Comparison of ENCODE assay signal across 18 cellular contexts in the genomic region with DNA sequence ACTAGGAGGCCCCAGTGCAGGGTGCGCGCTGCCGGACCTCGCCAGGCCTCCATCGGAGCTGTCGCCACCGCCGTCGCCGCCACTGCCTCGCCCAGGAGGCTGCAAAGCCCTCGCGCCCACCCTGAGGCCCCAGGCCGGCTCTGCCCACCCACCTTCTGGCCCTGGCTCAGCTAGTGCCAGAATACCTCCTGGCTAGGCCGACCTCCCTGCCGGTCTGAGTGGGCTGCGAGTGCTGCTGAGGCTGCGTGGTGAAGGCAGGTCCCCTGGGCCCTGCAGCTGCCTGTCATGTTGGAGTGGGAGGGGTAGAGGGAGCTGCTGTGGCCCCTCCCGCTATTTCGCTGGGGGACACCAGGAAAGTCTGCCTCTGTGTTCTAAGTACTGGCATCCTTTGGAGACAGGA. TPM values are rescaled to one million over a fixed set of nuclear protein-coding genes. Genes with fewer than 3 reads are reported as not detected.
DNase-seq lines count a peak whose midpoint lies in the region; TF ChIP-seq lines count a peak whose summit lies in the region.
"Had no signal": no experiment of that assay in that cellular context is flagged by ENCODE, and none has a peak within 500 bp of the region (broad histone marks: within the 10 kb centered on the region; RNA-seq: fewer than 3 reads in every experiment).

No MANE protein-coding gene starts in this region.

- H3K4me3 ChIP-seq in BLaER1 treated with 17β-estradiol and CSF1 and Interleukin-3, amounts not matched to agents 10 nM and 100 nM: no peak overlapping the region
- no peak overlapping the region for H3K4me3 ChIP-seq in neural progenitor cell

- no CpG with 5 or more reads among the region's 20 CpGs for WGBS in H9 (ENCODE audit: extremely low coverage, insufficient read length, low lambda C conversion rate)

- no peak overlapping the region for H3K23ac ChIP-seq in H9 (ENCODE audit: insufficient read length, low read depth, low read length)

- peak overlapping the region in 2 of 11 experiments; percentile 22 to 29; a peak in 1 of 22 replicates for H3K9ac ChIP-seq in BLaER1 treated with 17β-estradiol and CSF1 and Interleukin-3, amounts not matched to agents 10 nM and 100 nM
- H3K9ac ChIP-seq in H9 (ENCODE audit: extremely low read depth, insufficient read length, low read length): no peak overlapping the region
- no peak overlapping the region for H3K9ac ChIP-seq in neural progenitor cell

- no peak overlapping the region for H2BK5ac ChIP-seq in H9 (ENCODE audit: insufficient read length, low read length)

- H3K27ac Mint-ChIP-seq in H9: no peak overlapping the region; a peak in 1 of 7 replicates
- H3K27ac Mint-ChIP-seq in neural progenitor cell: no peak overlapping the region
- H3K27ac Mint-ChIP-seq: CD4-positive, CD25-positive, alpha-beta regulatory T cell; T-cell had no signal

- TF ChIP-seq CTCF in H9 (conservative IDR thresholded peaks at IDR 0.05): no peak
- no peak for TF ChIP-seq CTCF in neural progenitor cell (IDR thresholded peaks at IDR 0.05)

- H3K36me3 ChIP-seq in BLaER1 treated with 17β-estradiol and CSF1 and Interleukin-3, amounts not matched to agents 10 nM and 100 nM: no peaks in the 10 kb centered on the region
- H3K36me3 ChIP-seq in neural progenitor cell: no peaks in the 10 kb centered on the region

- no peak overlapping the region for H2BK12ac ChIP-seq in H9 (ENCODE audit: insufficient read length, low read depth, low read length)

- H3K27ac ChIP-seq in BLaER1 treated with 17β-estradiol and CSF1 and Interleukin-3, amounts not matched to agents 10 nM and 100 nM: no peak overlapping the region
- H3K27ac ChIP-seq in H9 (ENCODE audit: insufficient read length, low read depth, low read length): no peak overlapping the region
- H3K27ac ChIP-seq in angular gyrus (ENCODE audit: low read depth, low read length): peak overlapping the region; percentile 52
- no peak overlapping the region for H3K27ac ChIP-seq in neural progenitor cell

- H4K5ac ChIP-seq in H9 (ENCODE audit: insufficient read length, low read depth, low read length): no peak overlapping the region

- no peak overlapping the region for H3K18ac ChIP-seq in H9 (ENCODE audit: insufficient read length, low read depth, low read length)

- H2BK120ac ChIP-seq in H9 (ENCODE audit: low read depth, low read length, poor library complexity, severe bottlenecking): no peak overlapping the region

- H3K9me3 Mint-ChIP-seq in H9: no peaks in the 10 kb centered on the region
- no peaks in the 10 kb centered on the region for H3K9me3 Mint-ChIP-seq in neural progenitor cell

- peaks cover 0 to 8% (median 5%) of the 10 kb centered on the region in 11 experiments; a peak in 5 of 22 replicates for H3K27me3 ChIP-seq in BLaER1 treated with 17β-estradiol and CSF1 and Interleukin-3, amounts not matched to agents 10 nM and 100 nM
- H3K27me3 ChIP-seq in H9 (ENCODE audit: insufficient read depth, low read length) (no peaks in the 10 kb centered on the region), neural progenitor cell (no peaks in the 10 kb centered on the region)

- H3K4me3 Mint-ChIP-seq in H9 (no peak overlapping the region), neural progenitor cell (no peak overlapping the region)
- H3K4me3 Mint-ChIP-seq: CD4-positive, CD25-positive, alpha-beta regulatory T cell; T-cell had no signal

- no peak overlapping the region for H4K8ac ChIP-seq in H9 (replicated peaks; ENCODE audit: insufficient read length, low read depth, low read length)

- peak overlapping the region; percentile 67 to 85 (median 73) for H3K4me2 ChIP-seq in BLaER1 treated with 17β-estradiol and CSF1 and Interleukin-3, amounts not matched to agents 10 nM and 100 nM
- H3K4me2 ChIP-seq in H9 (ENCODE audit: insufficient read depth, insufficient read length, low read length) (no peak overlapping the region), neural progenitor cell (no peak overlapping the region)

- peaks cover 26 to 57% (median 45%) of the 10 kb centered on the region in 10 experiments for H3K4me1 ChIP-seq in BLaER1 treated with 17β-estradiol and CSF1 and Interleukin-3, amounts not matched to agents 10 nM and 100 nM
- peaks cover 9% of the 10 kb centered on the region for H3K4me1 ChIP-seq in H9 (ENCODE audit: insufficient read depth, low read length)
- H3K4me1 ChIP-seq in neural progenitor cell: peaks cover 22% of the 10 kb centered on the region

- peaks cover 3% of the 10 kb centered on the region for H3K23me2 ChIP-seq in H9 (ENCODE audit: insufficient read length, low read depth, low read length, poor library complexity, severe bottlenecking)

- peak overlapping the region; percentile 44 for H4K91ac ChIP-seq in H9 (ENCODE audit: insufficient read length, low read depth, low read length)

- peak overlapping the region; percentile 77 for H3K14ac ChIP-seq in H9 (ENCODE audit: insufficient read depth, low read length)

- H3K27me3 Mint-ChIP-seq in H9 (ENCODE audit: low read depth) (no peaks in the 10 kb centered on the region; the same call in none of the 2 replicates), neural progenitor cell (ENCODE audit: insufficient read depth, low read depth) (peaks cover 15% of the 10 kb centered on the region)

- peaks cover 0 to 8% (median 0%) of the 10 kb centered on the region in 11 experiments; a peak in 5 of 22 replicates for H4K20me1 ChIP-seq in BLaER1 treated with 17β-estradiol and CSF1 and Interleukin-3, amounts not matched to agents 10 nM and 100 nM
- H4K20me1 ChIP-seq in H9 (ENCODE audit: control insufficient read depth, insufficient read depth, insufficient read length): no peaks in the 10 kb centered on the region
- H4K20me1 ChIP-seq in neural progenitor cell (ENCODE audit: low read depth): no peaks in the 10 kb centered on the region

- no peak overlapping the region for H2BK15ac ChIP-seq in H9 (ENCODE audit: low read depth, low read length)

- H2BK20ac ChIP-seq in H9 (ENCODE audit: low read depth, low read length, poor library complexity, severe bottlenecking): no peak overlapping the region

- no peak overlapping the region for H3T11ph ChIP-seq in H9 (ENCODE audit: low read length)

- no peaks in the 10 kb centered on the region for H3F3A ChIP-seq in neural progenitor cell (ENCODE audit: low read depth)

- H3K4ac ChIP-seq in H9 (ENCODE audit: low read depth, low read length): no peak overlapping the region

- no peak overlapping the region for H2AFZ ChIP-seq in H9 (ENCODE audit: low read length)
- H2AFZ ChIP-seq in neural progenitor cell (replicated peaks): peak overlapping the region; percentile 45

- H3K9me3 ChIP-seq in BLaER1 treated with 17β-estradiol and CSF1 and Interleukin-3, amounts not matched to agents 10 nM and 100 nM (replicated peaks in 1 of 11): no peaks in the 10 kb centered on the region
- H3K9me3 ChIP-seq in H9 (ENCODE audit: control insufficient read depth, low read depth, low read length) (no peaks in the 10 kb centered on the region), neural progenitor cell (ENCODE audit: low read depth) (no peaks in the 10 kb centered on the region)

- peaks cover 4 to 5% (median 4%) of the 10 kb centered on the region in 3 experiments; a peak in 3 of 7 replicates for H3K36me3 Mint-ChIP-seq in H9 (ENCODE audit: insufficient read depth in 1 of 3, low read depth in 3 of 3)
- peaks cover 2% of the 10 kb centered on the region for H3K36me3 Mint-ChIP-seq in neural progenitor cell
- H3K36me3 Mint-ChIP-seq: CD4-positive, CD25-positive, alpha-beta regulatory T cell; T-cell had no signal

- no peak overlapping the region for H3K56ac ChIP-seq in H9 (ENCODE audit: insufficient read length, low read depth, low read length)

- no peaks in the 10 kb centered on the region for H3K79me1 ChIP-seq in H9 (ENCODE audit: insufficient read depth, low read depth, low read length, poor library complexity, severe bottlenecking)

- H2AK5ac ChIP-seq in H9 (ENCODE audit: insufficient read length, low read length): no peak overlapping the region

- H3K79me2 ChIP-seq in H9 (ENCODE audit: insufficient read depth, low read length): no peaks in the 10 kb centered on the region
- H3K79me2 ChIP-seq in neural progenitor cell (ENCODE audit: low read depth): no peaks in the 10 kb centered on the region

- peaks cover 41 to 63% of the 10 kb centered on the region in 2 experiments for H3K4me1 Mint-ChIP-seq in H9
- peaks cover 48% of the 10 kb centered on the region for H3K4me1 Mint-ChIP-seq in neural progenitor cell
- H3K4me1 Mint-ChIP-seq: CD4-positive, CD25-positive, alpha-beta regulatory T cell had no signal

- DNase-seq in H9 (no peak), neural progenitor cell (ENCODE audit: low spot score) (no peak), medulla oblongata (ENCODE audit: extremely low spot score) (no peak), putamen (ENCODE audit: low spot score) (no peak), NCI-H82 (lab: John Stamatoyannopoulos, UW) (no peak)
- DNase-seq: CD4-positive, CD25-positive, alpha-beta regulatory T cell; COR-L47; DMS 273 treated with DMSO at 0.1 percent for 48 hours; GDM1; KG1; NCI-H187; NCI-H2107; NCI-H226; T-cell had no signal

RNA-seq across cellular contexts. Expression of gene LRRC10B, which starts 34.1 kb away (rescaled TPM):
- total RNA-seq in H9 (2021): 0.31 and 0.39 TPM in 2 replicates
- 0.74 TPM in 1 of 2 replicates, not detected in the other for total RNA-seq in neural progenitor cell (ENCODE audit: low replicate concordance)
- total RNA-seq: CD4-positive, CD25-positive, alpha-beta regulatory T cell; HepG2; SK-MEL-5 had no signal

RNA-seq across cellular contexts. Expression of gene SYT7, which starts 38.2 kb away (rescaled TPM):
- 7.0 and 8.8 TPM in 2 replicates for total RNA-seq in H9 (2021)
- total RNA-seq in neural progenitor cell (ENCODE audit: low replicate concordance): 0.73 and 4.4 TPM in 2 replicates

Comparison
In these comparisons a context has a peak if more than half of its experiments do, and no peak if none do; other contexts are left out.
1. H3K4me2 ChIP-seq: peak in BLaER1 treated with 17β-estradiol and CSF1 and Interleukin-3, amounts not matched to agents 10 nM and 100 nM (11 of 11); none in H9 (single experiment) and neural progenitor cell (single experiment).